Comparison of ENCODE assay signal across 8 cellular contexts in the genomic region with DNA sequence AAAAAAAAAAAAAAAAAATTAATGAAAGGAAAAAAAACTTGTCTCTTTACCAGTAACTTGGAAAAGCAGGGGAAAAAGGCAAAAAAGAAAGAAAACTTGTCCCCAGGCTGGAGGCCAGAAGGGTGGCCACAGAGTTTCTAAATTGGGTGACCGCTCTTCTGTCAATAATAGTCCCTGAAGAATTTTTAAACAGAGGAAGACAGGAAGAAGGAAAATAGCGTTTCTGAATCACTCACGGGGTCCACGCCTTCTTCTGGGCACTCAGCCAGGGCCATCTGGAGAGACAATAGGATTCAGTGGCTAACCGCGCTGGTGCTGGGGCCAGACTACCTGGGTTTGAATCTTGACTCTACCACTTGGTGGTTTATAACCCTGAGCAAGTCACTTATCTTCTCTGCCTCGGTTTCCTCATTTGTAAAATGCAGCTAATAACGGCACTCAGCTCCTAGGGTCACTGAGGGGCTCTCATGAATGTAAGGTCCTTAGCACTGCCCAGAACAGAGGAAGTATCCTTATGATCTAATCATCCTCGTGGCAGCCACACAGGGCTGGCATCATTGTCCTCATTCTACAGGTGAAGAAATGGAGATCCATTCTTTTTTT. TPM values are rescaled to one million over a fixed set of nuclear protein-coding genes. Genes with fewer than 3 reads are reported as not detected.
DNase-seq lines count a peak whose midpoint lies in the region; ATAC-seq and TF ChIP-seq lines count a peak whose summit lies in the region.

No MANE protein-coding gene starts in this region.

- intact Hi-C loops in IMR-90 (cut with micrococcal nuclease): no loop called here

- peak; percentile 76 for ATAC-seq in IMR-90 (ENCODE audit: low read depth)
- ATAC-seq in GM19324 (IDR thresholded peaks at IDR 0.05; ENCODE audit: low FRiP score, unreplicated experiment): no peak
- ATAC-seq in HG03097 (IDR thresholded peaks at IDR 0.05; ENCODE audit: low FRiP score, unreplicated experiment): no peak
- ATAC-seq in GM18907 (IDR thresholded peaks at IDR 0.05; ENCODE audit: unreplicated experiment): no peak

- TF ChIP-seq CTCF in IMR-90 (conservative IDR thresholded peaks at IDR 0.05; ENCODE audit: low read depth, low read length): no peak
- TF ChIP-seq CTCF in mesothelial cell of epicardium (IDR thresholded peaks at IDR 0.05; ENCODE audit: unreplicated experiment): no peak

- peak overlapping the region; percentile 63; the same call in 1 of the 2 replicates for H3K18ac ChIP-seq in IMR-90 (ENCODE audit: low read depth, low read length)

- H3K4me2 ChIP-seq in IMR-90 (ENCODE audit: low read depth, low read length): no peak overlapping the region; the same call in 1 of the 2 replicates

- H3K9me3 ChIP-seq in IMR-90 (ENCODE audit: control insufficient read depth, insufficient read depth, low read length): peaks cover 12% of the 10 kb centered on the region

- no peak for TF ChIP-seq RAD21 in IMR-90 (IDR thresholded peaks at IDR 0.05; ENCODE audit: low read length)

- peaks cover 10% of the 10 kb centered on the region for H3K9me1 ChIP-seq in IMR-90 (ENCODE audit: insufficient read depth, low read length)

- peak overlapping the region; percentile 36; the same call in 1 of the 2 replicates for H2BK120ac ChIP-seq in IMR-90 (ENCODE audit: low read depth, low read length)

- H3K9ac ChIP-seq in IMR-90 (ENCODE audit: low read depth, low read length): no peak overlapping the region

- no peak overlapping the region for H3K4me3 Mint-ChIP-seq in mesothelial cell of epicardium

- TF ChIP-seq POLR2A in IMR-90 (IDR thresholded peaks at IDR 0.05; ENCODE audit: low read depth, low read length): no peak

- H4K8ac ChIP-seq in IMR-90 (ENCODE audit: low read depth in 2 of 2, low read length in 2 of 2): peak overlapping the region in 1 of 2 experiments; percentile 16; a peak in 1 of 4 replicates

- peak overlapping the region; percentile 57 for H2AK9ac ChIP-seq in IMR-90 (replicated peaks; ENCODE audit: low read depth, low read length, poor library complexity)

- no peaks in the 10 kb centered on the region for H3K36me3 ChIP-seq in IMR-90 (ENCODE audit: control insufficient read depth, insufficient read depth, low read length)

- no peaks in the 10 kb centered on the region for H3K27me3 ChIP-seq in IMR-90 (ENCODE audit: control insufficient read depth, insufficient read depth, low read length)

- peak overlapping the region; percentile 72 for H4K91ac ChIP-seq in IMR-90 (ENCODE audit: insufficient read depth, low read depth, low read length)

- CTCF ChIA-PET in IMR-90 (lab: Yijun Ruan, JAX): no interaction called here

- no peak overlapping the region for H2AFZ ChIP-seq in IMR-90 (replicated peaks; ENCODE audit: low read length, poor library complexity)

- no TSS peak for BruUV-seq in IMR-90 (replicated peaks; lab: Mats Ljungman, UMichigan)

- no peaks in the 10 kb centered on the region for H3K36me3 Mint-ChIP-seq in mesothelial cell of epicardium

- peak overlapping the region; percentile 90; the same call in 1 of the 2 replicates for H2BK20ac ChIP-seq in IMR-90 (ENCODE audit: low read depth, low read length)

- dilution Hi-C loops in IMR-90 (cut with HindIII; ENCODE audit: low sequenced_read_pairs, unreplicated experiment): no loop called here

- H2BK5ac ChIP-seq in IMR-90 (ENCODE audit: low read depth, low read length, poor library complexity, severe bottlenecking): peak overlapping the region; percentile 62

- H3K27ac Mint-ChIP-seq in mesothelial cell of epicardium: peak overlapping the region; percentile 64

- in situ Hi-C loops in IMR-90 (cut with MboI; ENCODE audit: low sequenced_read_pairs): no loop called here

- no peak overlapping the region; the same call in 1 of the 2 replicates for H3K56ac ChIP-seq in IMR-90 (ENCODE audit: extremely low read depth, insufficient read depth, low read length)

- no peak overlapping the region for H3K27ac ChIP-seq in IMR-90 (ENCODE audit: insufficient read depth, low read length)

- no peak overlapping the region for H3K4me3 ChIP-seq in IMR-90 (ENCODE audit: insufficient read depth, low read depth, low read length)

- POLR2A ChIA-PET in IMR-90 (lab: Charles Lee; ENCODE audit: unreplicated experiment): no interaction called here

- peaks cover 7% of the 10 kb centered on the region for H3K4me1 ChIP-seq in IMR-90 (ENCODE audit: control insufficient read depth, insufficient read depth, low read length)

- H3K9me3 Mint-ChIP-seq in mesothelial cell of epicardium: no peaks in the 10 kb centered on the region

- no CpG with 5 or more reads among the region's 9 CpGs for WGBS in IMR-90 (ENCODE audit: extremely low coverage in 2 of 2, insufficient read length in 1 of 2), 2 experiments

- H3K14ac ChIP-seq in IMR-90 (replicated peaks; ENCODE audit: low read depth, low read length): 0 out of 2 replicates have a peak overlapping the region, but pooled peaks have one; percentile 1

- H2AK5ac ChIP-seq in IMR-90 (ENCODE audit: low read depth, low read length): peak overlapping the region; percentile 59

- DNase-seq in COLO668 (lab: John Stamatoyannopoulos, UW; ENCODE audit: unreplicated experiment) (peak; percentile 85), IMR-90 (peak; percentile 91), NOMO-1 treated with DMSO at 0.1 percent for 48 hours (lab: John Stamatoyannopoulos, UW; ENCODE audit: unreplicated experiment) (peak; percentile 85), cerebellum (ENCODE audit: low spot score) (peak; percentile 64), mesothelial cell of epicardium (ENCODE audit: low spot score in 2 of 2, unreplicated experiment in 2 of 2) (peak; percentile 37 to 69)

- no peaks in the 10 kb centered on the region for H3K27me3 Mint-ChIP-seq in mesothelial cell of epicardium (ENCODE audit: low read depth)

- no peaks in the 10 kb centered on the region for H3K79me1 ChIP-seq in IMR-90 (ENCODE audit: low read depth in 1 of 2, low read length in 2 of 2)

- H2BK15ac ChIP-seq in IMR-90 (ENCODE audit: low read depth, low read length): peak overlapping the region; percentile 90; the same call in 2 of the 3 replicates

- peak overlapping the region; percentile 22; the same call in 1 of the 2 replicates for H4K5ac ChIP-seq in IMR-90 (ENCODE audit: low read depth, low read length)

- H4K20me1 ChIP-seq in IMR-90 (ENCODE audit: insufficient read depth, low read length): no peaks in the 10 kb centered on the region

- H3K23ac ChIP-seq in IMR-90 (ENCODE audit: low read depth, low read length): no peak overlapping the region

- peaks cover 5% of the 10 kb centered on the region for H3K4me1 Mint-ChIP-seq in mesothelial cell of epicardium

- peak overlapping the region; percentile 98; the same call in 1 of the 2 replicates for H3K4ac ChIP-seq in IMR-90 (ENCODE audit: low read depth, low read length)

TF ChIP-seq in IMR-90, 13 proteins besides CTCF, POLR2A, EP300 and RAD21:
- TF ChIP-seq, protein P1, sequence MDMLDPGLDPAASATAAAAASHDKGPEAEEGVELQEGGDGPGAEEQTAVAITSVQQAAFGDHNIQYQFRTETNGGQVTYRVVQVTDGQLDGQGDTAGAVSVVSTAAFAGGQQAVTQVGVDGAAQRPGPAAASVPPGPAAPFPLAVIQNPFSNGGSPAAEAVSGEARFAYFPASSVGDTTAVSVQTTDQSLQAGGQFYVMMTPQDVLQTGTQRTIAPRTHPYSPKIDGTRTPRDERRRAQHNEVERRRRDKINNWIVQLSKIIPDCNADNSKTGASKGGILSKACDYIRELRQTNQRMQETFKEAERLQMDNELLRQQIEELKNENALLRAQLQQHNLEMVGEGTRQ (IDR thresholded peaks at IDR 0.05; ENCODE audit: low read depth, low read length): no peak
- TF ChIP-seq MXI1 (IDR thresholded peaks at IDR 0.05; ENCODE audit: borderline replicate concordance, low read depth, low read length) (no peak), FOS (IDR thresholded peaks at IDR 0.05; ENCODE audit: low read depth, low read length) (peak; percentile 36; the same call in 1 of the 2 replicates), BHLHE40 (IDR thresholded peaks at IDR 0.05; ENCODE audit: low read depth, low read length) (peak; percentile 57; the same call in 1 of the 2 replicates)
- TF ChIP-seq, protein P2, sequence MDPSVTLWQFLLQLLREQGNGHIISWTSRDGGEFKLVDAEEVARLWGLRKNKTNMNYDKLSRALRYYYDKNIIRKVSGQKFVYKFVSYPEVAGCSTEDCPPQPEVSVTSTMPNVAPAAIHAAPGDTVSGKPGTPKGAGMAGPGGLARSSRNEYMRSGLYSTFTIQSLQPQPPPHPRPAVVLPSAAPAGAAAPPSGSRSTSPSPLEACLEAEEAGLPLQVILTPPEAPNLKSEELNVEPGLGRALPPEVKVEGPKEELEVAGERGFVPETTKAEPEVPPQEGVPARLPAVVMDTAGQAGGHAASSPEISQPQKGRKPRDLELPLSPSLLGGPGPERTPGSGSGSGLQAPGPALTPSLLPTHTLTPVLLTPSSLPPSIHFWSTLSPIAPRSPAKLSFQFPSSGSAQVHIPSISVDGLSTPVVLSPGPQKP (IDR thresholded peaks at IDR 0.05; ENCODE audit: borderline replicate concordance, low read depth, low read length): no peak

RNA-seq across cellular contexts. Expression of a gene that starts 7.0 kb away (rescaled TPM):
- not detected in 2 replicates for total RNA-seq in IMR-90 (2012; rRNA removed)
- not detected in 2 replicates for polyA plus RNA-seq in IMR-90 (2012; rRNA removed)
- polyA plus RNA-seq in IMR-90 (2012; cell fraction: cytosol; rRNA removed): 0.04 TPM in 1 of 2 replicates, not detected in the other
- 0.06 and 0.07 TPM in 2 replicates for polyA plus RNA-seq in IMR-90 (2012; cell fraction: nucleus; rRNA removed; ENCODE audit: low replicate concordance)
- not detected for total RNA-seq in cerebellum
- not detected in 3 replicates for total RNA-seq in mesothelial cell of epicardium

RNA-seq across cellular contexts. Expression of a gene that starts 23.9 kb away (rescaled TPM):
- total RNA-seq in IMR-90 (2012; rRNA removed) (9.7 and 13.6 TPM in 2 replicates), cerebellum (14.2 TPM), mesothelial cell of epicardium (9.5 to 10.0 TPM (median 9.9 TPM) in 3 replicates)
- 15.7 and 20.9 TPM in 2 replicates for polyA plus RNA-seq in IMR-90 (2012; rRNA removed)
- polyA plus RNA-seq in IMR-90 (2012; cell fraction: cytosol; rRNA removed): 15.5 and 27.2 TPM in 2 replicates
- 65.9 and 77.6 TPM in 2 replicates for polyA plus RNA-seq in IMR-90 (2012; cell fraction: nucleus; rRNA removed; ENCODE audit: low replicate concordance)

RNA-seq across cellular contexts. Expression of a gene that starts 40.9 kb away (rescaled TPM):
- total RNA-seq in IMR-90 (2012; rRNA removed) (0.54 and 0.56 TPM in 2 replicates), cerebellum (3.8 TPM), mesothelial cell of epicardium (0.24 to 0.40 TPM (median 0.34 TPM) in 3 replicates)
- 0.65 and 0.74 TPM in 2 replicates for polyA plus RNA-seq in IMR-90 (2012; rRNA removed)
- 0.53 and 0.81 TPM in 2 replicates for polyA plus RNA-seq in IMR-90 (2012; cell fraction: cytosol; rRNA removed)
- 1.4 and 1.6 TPM in 2 replicates for polyA plus RNA-seq in IMR-90 (2012; cell fraction: nucleus; rRNA removed; ENCODE audit: low replicate concordance)
